In the genomic region with DNA sequence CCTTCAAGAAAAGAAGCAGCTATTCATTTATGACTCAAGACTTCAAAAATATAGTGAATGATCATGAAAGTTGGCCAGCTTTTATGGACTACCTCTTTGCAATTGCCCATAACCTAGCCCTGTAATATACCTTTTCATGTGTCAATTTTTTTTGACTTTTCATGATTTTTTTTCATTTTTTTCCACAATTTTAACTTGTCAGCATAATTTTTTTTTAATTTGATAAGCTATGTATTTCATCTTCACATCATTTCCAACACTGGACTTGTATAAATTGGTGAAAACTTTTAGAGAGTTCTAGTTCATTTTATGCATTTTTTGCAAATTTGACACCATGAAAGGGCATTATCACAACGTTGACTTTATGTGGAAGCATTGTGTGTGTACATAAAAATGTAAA, we compare ENCODE assay signal across 9 cellular contexts.
"Had no signal": no experiment of that assay in that cellular context is flagged by ENCODE, and none has a peak within 500 bp of the region (broad histone marks: within the 10 kb centered on the region; RNA-seq: fewer than 3 reads in every experiment).

No MANE protein-coding gene starts in this region.

- H3K36me3 ChIP-seq: HAP-1 had no signal

- H3K27ac ChIP-seq: GM23248, HL-60 had no signal

- H3K9me3 ChIP-seq: HAP-1 had no signal

- H3K9ac ChIP-seq: GM23248 had no signal

- H2AFZ ChIP-seq: GM23248 had no signal

- H3K4me3 ChIP-seq: GM23248, HAP-1 had no signal

- ATAC-seq: HCT116 had no signal

- DNase-seq: GM23248, GOT3, H7, HFFc6, Kasumi-1, KG1 had no signal

- H3K4me1 ChIP-seq: HAP-1 had no signal
